ENCODE assay signal across 15 cellular contexts in genomic region chr1:214086945-214087344, GRCh38.
DNase-seq lines count a peak whose midpoint lies in the region; ATAC-seq and TF ChIP-seq lines count a peak whose summit lies in the region.
"Had no signal": no experiment of that assay in that cellular context is flagged by ENCODE, and none has a peak within 500 bp of the region (broad histone marks: within the 10 kb centered on the region; RNA-seq: fewer than 3 reads in every experiment).

No MANE protein-coding gene starts in this region.

- no peak overlapping the region for H3K4me3 ChIP-seq in left ventricle myocardium inferior
- no peak overlapping the region for H3K4me3 ChIP-seq in brain microvascular endothelial cell (ENCODE audit: low read depth, low read length)
- H3K4me3 ChIP-seq: GM12878, SJSA1 had no signal

- H3K9me3 ChIP-seq in left ventricle myocardium inferior (replicated peaks): no peaks in the 10 kb centered on the region
- H3K9me3 ChIP-seq: SJSA1 had no signal

- DNase-seq in left ventricle myocardium inferior (no peak), left cardiac atrium (no peak), NCI-H69 (lab: John Stamatoyannopoulos, UW) (peak; percentile 45), brain microvascular endothelial cell (no peak), CD14-positive monocyte (ENCODE audit: low spot score) (no peak), NCI-H345 (lab: John Stamatoyannopoulos, UW) (no peak)
- DNase-seq: H7, NCI-H1417 treated with DMSO at 0.1 percent for 48 hours, NCI-H2029, NCI-H226, NCI-H526 treated with DMSO at 0.1 percent for 48 hours had no signal

- no peaks in the 10 kb centered on the region for H3K4me1 ChIP-seq in left ventricle myocardium inferior
- H3K4me1 ChIP-seq: SJSA1 had no signal

- H3K36me3 Mint-ChIP-seq in CD14-positive monocyte: no peaks in the 10 kb centered on the region

- no peaks in the 10 kb centered on the region for H3K4me1 Mint-ChIP-seq in CD14-positive monocyte

- H3K27me3 ChIP-seq in left ventricle myocardium inferior (ENCODE audit: low read depth) (no peaks in the 10 kb centered on the region), brain microvascular endothelial cell (replicated peaks) (no peaks in the 10 kb centered on the region)

- peak; percentile 15 for TF ChIP-seq CTCF in left ventricle myocardium inferior (IDR thresholded peaks at IDR 0.05; ENCODE audit: borderline replicate concordance)
- peak; percentile 13 for TF ChIP-seq CTCF in brain microvascular endothelial cell (IDR thresholded peaks at IDR 0.05; ENCODE audit: low read depth, low read length, missing control alignments)
- no peak for TF ChIP-seq CTCF in CD14-positive monocyte (IDR thresholded peaks at IDR 0.05)

- ATAC-seq in left cardiac atrium (no peak), HG02798 (IDR thresholded peaks at IDR 0.05; ENCODE audit: poor library complexity, unreplicated experiment) (no peak)
- ATAC-seq: GM12878 had no signal

- no peak overlapping the region for H3K27ac Mint-ChIP-seq in CD14-positive monocyte

- peaks cover 0 to 12% (median 4%) of the 10 kb centered on the region in 7 donors for H3K9me3 Mint-ChIP-seq in CD14-positive monocyte

- H3K36me3 ChIP-seq in left ventricle myocardium inferior (no peaks in the 10 kb centered on the region), brain microvascular endothelial cell (replicated peaks) (no peaks in the 10 kb centered on the region)
- H3K36me3 ChIP-seq: SJSA1 had no signal

- peaks cover 0 to 2% (median 1%) of the 10 kb centered on the region in 3 donors for H3K27me3 Mint-ChIP-seq in CD14-positive monocyte (ENCODE audit: low read depth in 3 of 3)

- no peak overlapping the region for H3K4me3 Mint-ChIP-seq in CD14-positive monocyte

- intact Hi-C loops in left ventricle myocardium inferior (cut with micrococcal nuclease): no loop called here
- intact Hi-C loops in left cardiac atrium (cut with DNase I): no loop called here
- intact Hi-C loops in CD14-positive monocyte (cut with micrococcal nuclease): no loop called here

- in situ Hi-C loops in brain microvascular endothelial cell (cut with HindIII; ENCODE audit: low pct_ligation_motif_present, low sequenced_read_pairs): no loop called here

- H3K27ac ChIP-seq in left ventricle myocardium inferior (replicated peaks) (no peak overlapping the region), brain microvascular endothelial cell (no peak overlapping the region)
- H3K27ac ChIP-seq: RWPE1, SJSA1 had no signal
